In the genomic region with DNA sequence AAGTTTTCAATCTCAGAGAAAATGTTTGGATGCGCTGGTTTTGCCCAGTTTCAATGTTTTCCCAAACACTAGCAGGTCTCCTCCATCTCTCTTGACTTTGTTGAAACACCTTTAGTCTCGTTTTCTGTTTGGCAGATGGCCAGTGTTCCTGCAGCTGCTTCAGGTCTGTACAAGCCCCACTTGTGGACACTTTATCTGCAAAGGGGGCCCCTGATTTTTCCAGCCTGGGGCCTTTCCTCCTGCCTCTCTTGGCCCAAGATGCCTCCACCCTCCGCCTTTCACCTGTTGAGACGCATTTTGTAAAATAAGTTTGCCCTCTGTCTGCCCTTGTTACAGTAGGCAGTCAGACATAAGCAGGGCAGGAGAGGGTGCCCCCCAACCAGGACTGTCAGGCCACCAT, we compare ENCODE assay signal across 17 cellular contexts. TPM values are rescaled to one million over a fixed set of nuclear protein-coding genes. Genes with fewer than 3 reads are reported as not detected.
DNase-seq lines count a peak whose midpoint lies in the region; FAIRE-seq and TF ChIP-seq lines count a peak whose summit lies in the region.
"Had no signal": no experiment of that assay in that cellular context is flagged by ENCODE, and none has a peak within 500 bp of the region (broad histone marks: within the 10 kb centered on the region; RNA-seq: fewer than 3 reads in every experiment).

No MANE protein-coding gene starts in this region.

- TF ChIP-seq POLR2A in stomach (IDR thresholded peaks at IDR 0.05) (no peak), H54 (IDR thresholded peaks at IDR 0.05; ENCODE audit: low read depth, low read length) (no peak)

- no peak for TF ChIP-seq CTCF in MCF 10A (IDR thresholded peaks at IDR 0.05; ENCODE audit: unreplicated experiment)
- no peak for TF ChIP-seq CTCF in stomach (IDR thresholded peaks at IDR 0.05)

- POLR2A ChIA-PET in MCF 10A (lab: Yijun Ruan, JAX) = no interaction called here

- peaks cover 6% of the 10 kb centered on the region for H3K4me1 Mint-ChIP-seq in MCF 10A (ENCODE audit: insufficient read depth, unreplicated experiment)
- peaks cover 19% of the 10 kb centered on the region for H3K4me1 Mint-ChIP-seq in activated T-helper 1 cell treated with anti-CD3 and anti-CD28 coated beads, Interleukin-12 subunit alpha, Interleukin-12 subunit beta, Interleukin-2, Interleukin-4 antibody, amounts not matched to agents 30 ng/mL and 10 ng/mL and 1 ng/mL, durations not matched to agents 14 hours and 24 hours and 36 hours (ENCODE audit: low read depth)

- no peaks in the 10 kb centered on the region for H3K27me3 Mint-ChIP-seq in MCF 10A (ENCODE audit: insufficient read depth, unreplicated experiment)
- H3K27me3 Mint-ChIP-seq in activated T-helper 1 cell treated with anti-CD3 and anti-CD28 coated beads, Interleukin-12 subunit alpha, Interleukin-12 subunit beta, Interleukin-2, Interleukin-4 antibody, amounts not matched to agents 30 ng/mL and 10 ng/mL and 1 ng/mL, durations not matched to agents 14 hours and 24 hours and 36 hours (ENCODE audit: insufficient read depth) = peaks cover 9% of the 10 kb centered on the region

- peaks cover 6 to 23% (median 15%) of the 10 kb centered on the region in 4 donors for H3K4me1 ChIP-seq in stomach

- H3K36me3 Mint-ChIP-seq in MCF 10A (ENCODE audit: insufficient read depth, unreplicated experiment) = no peaks in the 10 kb centered on the region
- no peaks in the 10 kb centered on the region for H3K36me3 Mint-ChIP-seq in activated T-helper 1 cell treated with anti-CD3 and anti-CD28 coated beads, Interleukin-12 subunit alpha, Interleukin-12 subunit beta, Interleukin-2, Interleukin-4 antibody, amounts not matched to agents 30 ng/mL and 10 ng/mL and 1 ng/mL, durations not matched to agents 14 hours and 24 hours and 36 hours (ENCODE audit: low read depth)
- H3K36me3 Mint-ChIP-seq: activated naive CD4-positive, alpha-beta T cell treated with anti-CD3 and anti-CD28 coated beads, Interleukin-2, amount 10 ng/mL, durations not matched to agents 7 days and 5 days; immature natural killer cell had no signal

- H3K27ac Mint-ChIP-seq in MCF 10A (ENCODE audit: low read depth, unreplicated experiment) = no peak overlapping the region
- no peak overlapping the region for H3K27ac Mint-ChIP-seq in activated T-helper 1 cell treated with anti-CD3 and anti-CD28 coated beads, Interleukin-12 subunit alpha, Interleukin-12 subunit beta, Interleukin-2, Interleukin-4 antibody, amounts not matched to agents 30 ng/mL and 10 ng/mL and 1 ng/mL, durations not matched to agents 14 hours and 24 hours and 36 hours
- H3K27ac Mint-ChIP-seq: activated naive CD4-positive, alpha-beta T cell treated with anti-CD3 and anti-CD28 coated beads, Interleukin-2, amount 10 ng/mL, durations not matched to agents 7 days and 5 days; immature natural killer cell had no signal

- BruUV-seq in MCF 10A (replicated peaks; lab: Mats Ljungman, UMichigan) = no TSS peak

- DNase-seq in NCI-H2107 treated with DMSO at 0.1 percent for 48 hours (lab: John Stamatoyannopoulos, UW; ENCODE audit: unreplicated experiment) (peak; percentile 69), NCI-H2107 (lab: John Stamatoyannopoulos, UW) (no peak), NCI-H2171 (lab: John Stamatoyannopoulos, UW) (peak; percentile 78), MCF 10A (ENCODE audit: unreplicated experiment) (peak; percentile 55), stomach (peak; percentile 52), LoVo (ENCODE audit: low spot score) (no peak), H54 (ENCODE audit: insufficient read length, low spot score) (no peak)
- DNase-seq in activated T-helper 1 cell treated with anti-CD3 and anti-CD28 coated beads, Interleukin-12 subunit alpha, Interleukin-12 subunit beta, Interleukin-2, Interleukin-4 antibody, amounts not matched to agents 30 ng/mL and 10 ng/mL and 1 ng/mL, durations not matched to agents 14 hours and 24 hours and 36 hours (ENCODE audit: low spot score) = no peak
- DNase-seq: activated naive CD4-positive, alpha-beta T cell treated with anti-CD3 and anti-CD28 coated beads, Interleukin-2, amount 10 ng/mL, durations not matched to agents 7 days and 5 days; immature natural killer cell had no signal

- no peaks in the 10 kb centered on the region for H3K9me3 Mint-ChIP-seq in MCF 10A (ENCODE audit: unreplicated experiment)
- no peaks in the 10 kb centered on the region for H3K9me3 Mint-ChIP-seq in activated T-helper 1 cell treated with anti-CD3 and anti-CD28 coated beads, Interleukin-12 subunit alpha, Interleukin-12 subunit beta, Interleukin-2, Interleukin-4 antibody, amounts not matched to agents 30 ng/mL and 10 ng/mL and 1 ng/mL, durations not matched to agents 14 hours and 24 hours and 36 hours
- H3K9me3 Mint-ChIP-seq: activated naive CD4-positive, alpha-beta T cell treated with anti-CD3 and anti-CD28 coated beads, Interleukin-2, amount 10 ng/mL, durations not matched to agents 7 days and 5 days had no signal

- no peaks in the 10 kb centered on the region for H3K9me3 ChIP-seq in stomach
- H3K9me3 ChIP-seq: gastroesophageal sphincter, pancreas, SJSA1, thoracic aorta had no signal

- 35 to 51% (median 42%) methylated on average over 3 to 4 of the region's 4 CpGs for WGBS in stomach, 5 donors

- H3K27ac ChIP-seq in stomach = peak overlapping the region; percentile 30 to 71 (median 52)
- H3K27ac ChIP-seq: gastroesophageal sphincter, pancreas, SJSA1, thoracic aorta had no signal

- FAIRE-seq in H54 (lab: Jason Lieb, UNC) = no peak
- FAIRE-seq: endometrium, pancreas had no signal

- H3K4me3 Mint-ChIP-seq in MCF 10A (ENCODE audit: unreplicated experiment) = no peak overlapping the region
- no peak overlapping the region for H3K4me3 Mint-ChIP-seq in activated T-helper 1 cell treated with anti-CD3 and anti-CD28 coated beads, Interleukin-12 subunit alpha, Interleukin-12 subunit beta, Interleukin-2, Interleukin-4 antibody, amounts not matched to agents 30 ng/mL and 10 ng/mL and 1 ng/mL, durations not matched to agents 14 hours and 24 hours and 36 hours
- H3K4me3 Mint-ChIP-seq: activated naive CD4-positive, alpha-beta T cell treated with anti-CD3 and anti-CD28 coated beads, Interleukin-2, amount 10 ng/mL, durations not matched to agents 7 days and 5 days; immature natural killer cell had no signal

- no peak overlapping the region for H3K4me3 ChIP-seq in stomach
- H3K4me3 ChIP-seq: gastroesophageal sphincter, pancreas, SJSA1, thoracic aorta had no signal

- H3K36me3 ChIP-seq in stomach = no peaks in the 10 kb centered on the region
- H3K36me3 ChIP-seq: gastroesophageal sphincter, pancreas, SJSA1, thoracic aorta had no signal

- intact Hi-C loops in MCF 10A (cut with micrococcal nuclease) (no loop called here), stomach (cut with DNase I; ENCODE audit: low total_unique reads) (no loop called here)
- intact Hi-C loops in activated T-helper 1 cell treated with anti-CD3 and anti-CD28 coated beads, Interleukin-12 subunit alpha, Interleukin-12 subunit beta, Interleukin-2, Interleukin-4 antibody, amounts not matched to agents 30 ng/mL and 10 ng/mL and 1 ng/mL, durations not matched to agents 14 hours and 24 hours and 36 hours (cut with micrococcal nuclease) = no loop called here

- CTCF ChIA-PET in MCF 10A (lab: Yijun Ruan, JAX) = interaction anchor here (1.0 kb wide), 1 partner anchor 340 kb away, joined by 3 read pairs; no protein-coding TSS in a partner anchor

- no peaks in the 10 kb centered on the region for H3K27me3 ChIP-seq in stomach
- H3K27me3 ChIP-seq: gastroesophageal sphincter, pancreas, SJSA1 had no signal

- no peak for TF ChIP-seq EP300 in stomach (IDR thresholded peaks at IDR 0.05)

RNA-seq across cellular contexts. Expression of a gene that starts 21.8 kb away (rescaled TPM):
- total RNA-seq in MCF 10A (2022) (not detected in 2 replicates), stomach (not detected)
- polyA plus RNA-seq in stomach = not detected
- total RNA-seq in activated T-helper 1 cell treated with anti-CD3 and anti-CD28 coated beads, Interleukin-12 subunit alpha, Interleukin-12 subunit beta, Interleukin-2, Interleukin-4 antibody, amounts not matched to agents 30 ng/mL and 10 ng/mL and 1 ng/mL, durations not matched to agents 14 hours and 24 hours and 36 hours = not detected in 2 replicates
- total RNA-seq: activated CD8-positive, alpha-beta memory T cell treated with anti-CD3 and anti-CD28 coated beads for 36 hours; gastroesophageal sphincter; mononuclear cell; pancreas; SJSA1; thoracic aorta had no signal
- polyA plus RNA-seq: immature natural killer cell, pancreas had no signal

RNA-seq across cellular contexts. Expression of a gene that starts 26.7 kb away (rescaled TPM):
- total RNA-seq in MCF 10A (2022) = not detected in 2 replicates
- total RNA-seq in stomach = not detected
- not detected for polyA plus RNA-seq in stomach
- total RNA-seq in activated T-helper 1 cell treated with anti-CD3 and anti-CD28 coated beads, Interleukin-12 subunit alpha, Interleukin-12 subunit beta, Interleukin-2, Interleukin-4 antibody, amounts not matched to agents 30 ng/mL and 10 ng/mL and 1 ng/mL, durations not matched to agents 14 hours and 24 hours and 36 hours = not detected in 2 replicates
- total RNA-seq: activated CD8-positive, alpha-beta memory T cell treated with anti-CD3 and anti-CD28 coated beads for 36 hours; gastroesophageal sphincter; mononuclear cell; pancreas; SJSA1; thoracic aorta had no signal
- polyA plus RNA-seq: immature natural killer cell, pancreas had no signal

RNA-seq across cellular contexts. Expression of a gene that starts 29.5 kb away (rescaled TPM):
- total RNA-seq in MCF 10A (2022) (not detected in 2 replicates), stomach (not detected)
- polyA plus RNA-seq in stomach = not detected
- not detected in 2 replicates for total RNA-seq in activated T-helper 1 cell treated with anti-CD3 and anti-CD28 coated beads, Interleukin-12 subunit alpha, Interleukin-12 subunit beta, Interleukin-2, Interleukin-4 antibody, amounts not matched to agents 30 ng/mL and 10 ng/mL and 1 ng/mL, durations not matched to agents 14 hours and 24 hours and 36 hours
- total RNA-seq: activated CD8-positive, alpha-beta memory T cell treated with anti-CD3 and anti-CD28 coated beads for 36 hours; gastroesophageal sphincter; mononuclear cell; pancreas; SJSA1; thoracic aorta had no signal
- polyA plus RNA-seq: immature natural killer cell, pancreas had no signal

RNA-seq across cellular contexts. Expression of a gene that starts 33.9 kb away (rescaled TPM):
- total RNA-seq in MCF 10A (2022) = not detected in 2 replicates
- total RNA-seq in stomach = not detected
- not detected for polyA plus RNA-seq in stomach
- not detected in 2 replicates for total RNA-seq in activated T-helper 1 cell treated with anti-CD3 and anti-CD28 coated beads, Interleukin-12 subunit alpha, Interleukin-12 subunit beta, Interleukin-2, Interleukin-4 antibody, amounts not matched to agents 30 ng/mL and 10 ng/mL and 1 ng/mL, durations not matched to agents 14 hours and 24 hours and 36 hours
- total RNA-seq: activated CD8-positive, alpha-beta memory T cell treated with anti-CD3 and anti-CD28 coated beads for 36 hours; gastroesophageal sphincter; mononuclear cell; pancreas; SJSA1; thoracic aorta had no signal
- polyA plus RNA-seq: immature natural killer cell, pancreas had no signal

RNA-seq across cellular contexts. Expression of a gene that starts 42.3 kb away (rescaled TPM):
- total RNA-seq in MCF 10A (2022) (5.8 and 6.6 TPM in 2 replicates), stomach (10 to 100 TPM in 3 of 5 donors, 1 to 10 TPM in 2; 2.3 to 79.9 (median 10.5) TPM)
- polyA plus RNA-seq in stomach = 1 to 10 TPM; 6.9 to 9.6 (median 7.0) TPM
- total RNA-seq in activated T-helper 1 cell treated with anti-CD3 and anti-CD28 coated beads, Interleukin-12 subunit alpha, Interleukin-12 subunit beta, Interleukin-2, Interleukin-4 antibody, amounts not matched to agents 30 ng/mL and 10 ng/mL and 1 ng/mL, durations not matched to agents 14 hours and 24 hours and 36 hours = 49.8 and 55.7 TPM in 2 replicates

Comparison
In these comparisons a context has a peak if more than half of its experiments do, and no peak if none do; other contexts are left out.
1. DNase-seq: peak in NCI-H2107 treated with DMSO at 0.1 percent for 48 hours (single experiment), NCI-H2171 (single experiment), MCF 10A (single experiment) and stomach (single experiment); none in NCI-H2107 (single experiment), LoVo (single experiment), activated T-helper 1 cell treated with anti-CD3 and anti-CD28 coated beads, Interleukin-12 subunit alpha, Interleukin-12 subunit beta, Interleukin-2, Interleukin-4 antibody, amounts not matched to agents 30 ng/mL and 10 ng/mL and 1 ng/mL, durations not matched to agents 14 hours and 24 hours and 36 hours (single experiment) and H54 (single experiment).